Comparison of ENCODE assay signal across 19 cellular contexts in genomic region chr3:109647985-109648384, GRCh38.
DNase-seq lines count a peak whose midpoint lies in the region; ATAC-seq and TF ChIP-seq lines count a peak whose summit lies in the region.
"Had no signal": no experiment of that assay in that cellular context is flagged by ENCODE, and none has a peak within 500 bp of the region (broad histone marks: within the 10 kb centered on the region; RNA-seq: fewer than 3 reads in every experiment).

No MANE protein-coding gene starts in this region.

- H4K8ac ChIP-seq in IMR-90 (ENCODE audit: low read depth in 2 of 2, low read length in 2 of 2) (no peak overlapping the region), mesenchymal stem cell (ENCODE audit: low read length) (no peak overlapping the region)

- no peak overlapping the region for H3K4me2 ChIP-seq in IMR-90 (ENCODE audit: low read depth, low read length)
- H3K4me2 ChIP-seq in fibroblast of lung (ENCODE audit: extremely low read depth, insufficient read depth, low read length) = no peak overlapping the region
- no peak overlapping the region for H3K4me2 ChIP-seq in mesenchymal stem cell (ENCODE audit: low read length, poor library complexity, severe bottlenecking)
- H3K4me2 ChIP-seq: BLaER1, GM23338 had no signal

- H2BK20ac ChIP-seq in IMR-90 (ENCODE audit: low read depth, low read length) = no peak overlapping the region

- H3K27me3 ChIP-seq in IMR-90 (ENCODE audit: control insufficient read depth, insufficient read depth, low read length) (no peaks in the 10 kb centered on the region), fibroblast of lung (ENCODE audit: control insufficient read depth, insufficient read depth, low read length) (no peaks in the 10 kb centered on the region), mesenchymal stem cell (ENCODE audit: control insufficient read depth in 1 of 2, insufficient read depth in 1 of 2, low read length in 2 of 2) (no peaks in the 10 kb centered on the region)
- H3K27me3 ChIP-seq: BLaER1 had no signal

- no peak overlapping the region for H3K9ac ChIP-seq in IMR-90 (ENCODE audit: low read depth, low read length)
- no peak overlapping the region for H3K9ac ChIP-seq in fibroblast of lung (ENCODE audit: insufficient read depth, low read length)
- H3K9ac ChIP-seq in mesenchymal stem cell (ENCODE audit: low read length) = no peak overlapping the region
- H3K9ac ChIP-seq: BLaER1 had no signal

- no peak overlapping the region for H2BK5ac ChIP-seq in IMR-90 (ENCODE audit: low read depth, low read length, poor library complexity, severe bottlenecking)
- no peak overlapping the region for H2BK5ac ChIP-seq in mesenchymal stem cell (ENCODE audit: low read depth, low read length, poor library complexity, severe bottlenecking)

- dilution Hi-C loops in IMR-90 (cut with HindIII; ENCODE audit: low sequenced_read_pairs, unreplicated experiment) = no loop called here

- H2AK9ac ChIP-seq in IMR-90 (replicated peaks; ENCODE audit: low read depth, low read length, poor library complexity) = no peak overlapping the region

- no peak overlapping the region for H2AK5ac ChIP-seq in IMR-90 (ENCODE audit: low read depth, low read length)
- no peak overlapping the region for H2AK5ac ChIP-seq in mesenchymal stem cell (ENCODE audit: low read length, severe bottlenecking)

- TF ChIP-seq CTCF in IMR-90 (conservative IDR thresholded peaks at IDR 0.05; ENCODE audit: low read depth, low read length) (no peak), fibroblast of lung (conservative IDR thresholded peaks at IDR 0.05 in 1 of 2, IDR thresholded peaks at IDR 0.05 in 1 of 2; ENCODE audit: low read depth in 1 of 2, low read length in 2 of 2) (no peak)

- no peaks in the 10 kb centered on the region for H3K79me2 ChIP-seq in fibroblast of lung (ENCODE audit: control insufficient read depth, insufficient read depth, low read length)

- no TSS peak for BruUV-seq in IMR-90 (replicated peaks; lab: Mats Ljungman, UMichigan)

- H3K4me1 ChIP-seq in IMR-90 (ENCODE audit: control insufficient read depth, insufficient read depth, low read length) (no peaks in the 10 kb centered on the region), fibroblast of lung (ENCODE audit: control insufficient read depth, extremely low read depth, insufficient read depth, low read length) (no peaks in the 10 kb centered on the region), mesenchymal stem cell (ENCODE audit: control insufficient read depth, insufficient read depth, low read depth, low read length) (no peaks in the 10 kb centered on the region)
- H3K4me1 ChIP-seq: BLaER1, Caco-2, HAP-1 had no signal

- intact Hi-C loops in IMR-90 (cut with micrococcal nuclease) = no loop called here

- no peak for TF ChIP-seq POLR2A in IMR-90 (IDR thresholded peaks at IDR 0.05; ENCODE audit: low read depth, low read length)

- H3K4ac ChIP-seq in IMR-90 (ENCODE audit: low read depth, low read length) (no peak overlapping the region), mesenchymal stem cell (ENCODE audit: low read depth in 1 of 2, low read length in 2 of 2) (no peak overlapping the region)

- CTCF ChIA-PET in IMR-90 (lab: Yijun Ruan, JAX) = no interaction called here

- H3K56ac ChIP-seq in IMR-90 (ENCODE audit: extremely low read depth, insufficient read depth, low read length) = no peak overlapping the region

- no peak overlapping the region for H4K5ac ChIP-seq in IMR-90 (ENCODE audit: low read depth, low read length)

- in situ Hi-C loops in IMR-90 (cut with MboI; ENCODE audit: low sequenced_read_pairs) = no loop called here

- H2BK120ac ChIP-seq in IMR-90 (ENCODE audit: low read depth, low read length) (no peak overlapping the region), mesenchymal stem cell (ENCODE audit: low read depth, low read length) (no peak overlapping the region)

- ATAC-seq in IMR-90 (ENCODE audit: low read depth) (peak; percentile 40; the same call in 1 of the 2 replicates), HG03135 (IDR thresholded peaks at IDR 0.05; ENCODE audit: unreplicated experiment) (no peak)
- ATAC-seq: CD8-positive, alpha-beta T cell; GM12878; GM23338 had no signal

- no peak overlapping the region for H3K27ac ChIP-seq in IMR-90 (ENCODE audit: insufficient read depth, low read length)
- no peak overlapping the region for H3K27ac ChIP-seq in fibroblast of lung (ENCODE audit: insufficient read depth, low read length)
- no peak overlapping the region for H3K27ac ChIP-seq in mesenchymal stem cell (ENCODE audit: low read length, poor library complexity, severe bottlenecking)
- H3K27ac ChIP-seq: 22Rv1, BLaER1, C4-2B had no signal

- H3K4me3 ChIP-seq in IMR-90 (ENCODE audit: insufficient read depth, low read depth, low read length) = no peak overlapping the region
- no peak overlapping the region for H3K4me3 ChIP-seq in fibroblast of lung (replicated peaks in 1 of 4; ENCODE audit: control extremely low read depth in 1 of 4, insufficient read depth in 1 of 4, low read depth in 3 of 4, low read length in 4 of 4)
- no peak overlapping the region for H3K4me3 ChIP-seq in mesenchymal stem cell (ENCODE audit: insufficient read depth in 1 of 2, low read depth in 1 of 2, low read length in 2 of 2)
- H3K4me3 ChIP-seq: BLaER1, GM12878, GM23338, HAP-1 had no signal

- H2BK15ac ChIP-seq in IMR-90 (ENCODE audit: low read depth, low read length) (no peak overlapping the region), mesenchymal stem cell (ENCODE audit: low read depth, poor library complexity, severe bottlenecking) (no peak overlapping the region)

- H4K20me1 ChIP-seq in IMR-90 (ENCODE audit: insufficient read depth, low read length) = no peaks in the 10 kb centered on the region
- H4K20me1 ChIP-seq in fibroblast of lung (ENCODE audit: control insufficient read depth, extremely low read depth, insufficient read depth, low read length) = no peaks in the 10 kb centered on the region
- H4K20me1 ChIP-seq: BLaER1 had no signal

- no CpG with 5 or more reads among the region's 6 CpGs for WGBS in IMR-90 (ENCODE audit: extremely low coverage in 2 of 2, insufficient read length in 1 of 2), 2 experiments
- WGBS in mesenchymal stem cell = 42% methylated on average over 6 of the region's 6 CpGs

- no peak for TF ChIP-seq RAD21 in IMR-90 (IDR thresholded peaks at IDR 0.05; ENCODE audit: low read length)

- H3K18ac ChIP-seq in IMR-90 (ENCODE audit: low read depth, low read length) (no peak overlapping the region), mesenchymal stem cell (ENCODE audit: low read depth in 1 of 2, low read length in 2 of 2) (no peak overlapping the region)

- H3K79me1 ChIP-seq in IMR-90 (ENCODE audit: low read depth in 1 of 2, low read length in 2 of 2) (no peaks in the 10 kb centered on the region), mesenchymal stem cell (replicated peaks; ENCODE audit: low read length, poor library complexity, severe bottlenecking) (no peaks in the 10 kb centered on the region)

- no peaks in the 10 kb centered on the region for H3K9me3 ChIP-seq in IMR-90 (ENCODE audit: control insufficient read depth, insufficient read depth, low read length)
- no peaks in the 10 kb centered on the region for H3K9me3 ChIP-seq in fibroblast of lung (ENCODE audit: control insufficient read depth, insufficient read depth, low read depth, low read length)
- H3K9me3 ChIP-seq in mesenchymal stem cell (ENCODE audit: control insufficient read depth, low read length) = no peaks in the 10 kb centered on the region
- H3K9me3 ChIP-seq: Caco-2, HAP-1 had no signal

- H4K91ac ChIP-seq in IMR-90 (ENCODE audit: insufficient read depth, low read depth, low read length) (no peak overlapping the region), mesenchymal stem cell (ENCODE audit: low read length) (no peak overlapping the region)

- POLR2A ChIA-PET in IMR-90 (lab: Charles Lee; ENCODE audit: unreplicated experiment) = no interaction called here

- H2AFZ ChIP-seq in IMR-90 (replicated peaks; ENCODE audit: low read length, poor library complexity) (no peak overlapping the region), fibroblast of lung (ENCODE audit: low read length) (no peak overlapping the region), mesenchymal stem cell (ENCODE audit: low read depth, low read length) (no peak overlapping the region)
- H2AFZ ChIP-seq: GM23338 had no signal

- H3K23ac ChIP-seq in IMR-90 (ENCODE audit: low read depth, low read length) (no peak overlapping the region), mesenchymal stem cell (ENCODE audit: low read length in 2 of 2) (no peak overlapping the region)

- H3K14ac ChIP-seq in IMR-90 (replicated peaks; ENCODE audit: low read depth, low read length) = no peak overlapping the region
- no peak overlapping the region for H3K14ac ChIP-seq in mesenchymal stem cell (ENCODE audit: low read length in 2 of 2)

- H2BK12ac ChIP-seq in mesenchymal stem cell (ENCODE audit: low read length in 2 of 2) = no peak overlapping the region

- no peaks in the 10 kb centered on the region for H3K9me1 ChIP-seq in IMR-90 (ENCODE audit: insufficient read depth, low read length)

- H3K36me3 ChIP-seq in IMR-90 (ENCODE audit: control insufficient read depth, insufficient read depth, low read length) = no peaks in the 10 kb centered on the region
- H3K36me3 ChIP-seq in fibroblast of lung (ENCODE audit: control insufficient read depth, insufficient read depth, low read length) = no peaks in the 10 kb centered on the region
- no peaks in the 10 kb centered on the region for H3K36me3 ChIP-seq in mesenchymal stem cell (ENCODE audit: control insufficient read depth in 1 of 2, insufficient read depth in 2 of 2, low read depth in 1 of 2, low read length in 2 of 2)
- H3K36me3 ChIP-seq: BLaER1, HAP-1 had no signal

- DNase-seq in IMR-90 = peak; percentile 3
- DNase-seq in fibroblast of lung (ENCODE audit: low read depth in 2 of 2) = peak; percentile 5 to 10
- DNase-seq in mesenchymal stem cell = peak; percentile 21
- no peak for DNase-seq in HUDEP-2 (lab: John Stamatoyannopoulos, UW; ENCODE audit: unreplicated experiment in 76 of 76)
- no peak for DNase-seq in KG1 (lab: John Stamatoyannopoulos, UW)
- DNase-seq: Caco-2; CD4-positive, CD25-positive, alpha-beta regulatory T cell; CD8-positive, alpha-beta T cell; DMS153; EL; GDM1; HFFc6 had no signal

TF ChIP-seq in IMR-90, 13 proteins besides CTCF, POLR2A, EP300 and RAD21:
- TF ChIP-seq CHD1 (IDR thresholded peaks at IDR 0.05; ENCODE audit: low read depth, low read length) (no peak), NFE2L2 (IDR thresholded peaks at IDR 0.05; ENCODE audit: low read depth, low read length) (no peak), BHLHE40 (IDR thresholded peaks at IDR 0.05; ENCODE audit: low read depth, low read length) (no peak), SMC3 (IDR thresholded peaks at IDR 0.05; ENCODE audit: low read depth, low read length) (no peak)
- TF ChIP-seq, protein P1, sequence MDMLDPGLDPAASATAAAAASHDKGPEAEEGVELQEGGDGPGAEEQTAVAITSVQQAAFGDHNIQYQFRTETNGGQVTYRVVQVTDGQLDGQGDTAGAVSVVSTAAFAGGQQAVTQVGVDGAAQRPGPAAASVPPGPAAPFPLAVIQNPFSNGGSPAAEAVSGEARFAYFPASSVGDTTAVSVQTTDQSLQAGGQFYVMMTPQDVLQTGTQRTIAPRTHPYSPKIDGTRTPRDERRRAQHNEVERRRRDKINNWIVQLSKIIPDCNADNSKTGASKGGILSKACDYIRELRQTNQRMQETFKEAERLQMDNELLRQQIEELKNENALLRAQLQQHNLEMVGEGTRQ (IDR thresholded peaks at IDR 0.05; ENCODE audit: low read depth, low read length) = no peak

Comparison
In these comparisons a context has a peak if more than half of its experiments do, and no peak if none do; other contexts are left out.
1. DNase-seq: peak in IMR-90 (single experiment), fibroblast of lung (2 of 2) and mesenchymal stem cell (single experiment); none in HUDEP-2 (0 of 76) and KG1 (single experiment).